In genomic region chr10:18689498-18689897, GRCh38 we compare ENCODE assay signal across 1 cellular context.
TF ChIP-seq lines count a peak whose summit lies in the region.

No MANE protein-coding gene starts in this region.

TF ChIP-seq in WTC11, 78 proteins besides CTCF, POLR2A, EP300 and RAD21 (continued from another document):
- TF ChIP-seq NFYB (CRISPR knock-in tag; conservative IDR thresholded peaks at IDR 0.05; ENCODE audit: low read depth) (no peak), HMGA2 (CRISPR knock-in tag; IDR thresholded peaks at IDR 0.05) (no peak)
